In the genomic region with DNA sequence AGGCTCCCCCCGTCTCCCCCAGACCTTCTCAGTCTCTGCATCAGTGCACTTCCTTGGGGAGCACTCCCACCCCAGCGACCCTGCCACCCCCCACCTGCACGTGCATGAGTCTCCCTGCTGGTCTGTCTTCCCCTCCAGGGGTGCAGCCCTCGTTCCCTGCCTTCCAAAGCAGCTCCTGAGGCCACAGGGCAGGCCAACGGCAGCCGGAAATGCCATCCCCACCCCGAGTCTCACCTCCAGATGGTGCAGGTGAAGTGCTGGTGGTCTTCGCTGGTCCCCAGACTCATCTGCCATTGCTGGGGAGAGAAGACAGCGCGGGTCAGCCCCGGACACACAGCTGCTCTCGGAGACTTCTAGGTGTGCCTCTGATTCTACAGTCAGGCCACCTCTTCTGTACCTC, we compare ENCODE assay signal across 1 cellular context.
TF ChIP-seq lines count a peak whose summit lies in the region.

No MANE protein-coding gene starts in this region.

TF ChIP-seq in GM12878, 131 proteins besides CTCF, POLR2A, EP300 and RAD21:
- no peak for TF ChIP-seq EZH2 (IDR thresholded peaks at IDR 0.05; ENCODE audit: borderline replicate concordance, control insufficient read depth, low read depth, low read length)
- no peak for TF ChIP-seq YBX1 (IDR thresholded peaks at IDR 0.05)
- no peak for TF ChIP-seq WRNIP1 (IDR thresholded peaks at IDR 0.05; ENCODE audit: borderline replicate concordance, low read depth, low read length)
- TF ChIP-seq HDAC6 (IDR thresholded peaks at IDR 0.05; ENCODE audit: unreplicated experiment), result no peak
- TF ChIP-seq ZNF217 (IDR thresholded peaks at IDR 0.05), result no peak
- no peak for TF ChIP-seq STAT1 (conservative IDR thresholded peaks at IDR 0.05)
- TF ChIP-seq SUZ12 (IDR thresholded peaks at IDR 0.05; ENCODE audit: unreplicated experiment), result no peak
- TF ChIP-seq ZNF274 (IDR thresholded peaks at IDR 0.05; ENCODE audit: insufficient read depth, insufficient read length), result no peak
- no peak for TF ChIP-seq SRF (IDR thresholded peaks at IDR 0.05; ENCODE audit: low read depth in 2 of 2, low read length in 2 of 2)
- TF ChIP-seq SMAD1 (IDR thresholded peaks at IDR 0.05; ENCODE audit: low read depth, partially characterized antibody), result no peak
- TF ChIP-seq SPI1 (IDR thresholded peaks at IDR 0.05; ENCODE audit: borderline replicate concordance, insufficient read depth, low read depth, low read length), result no peak
- TF ChIP-seq TCF12 (IDR thresholded peaks at IDR 0.05; ENCODE audit: low read depth, low read length), result no peak
- no peak for TF ChIP-seq BHLHE40 (IDR thresholded peaks at IDR 0.05; ENCODE audit: borderline replicate concordance in 1 of 2, low read depth in 2 of 2, low read length in 1 of 2)
- TF ChIP-seq HCFC1 (IDR thresholded peaks at IDR 0.05; ENCODE audit: low read length), result no peak
- no peak for TF ChIP-seq SMAD5 (IDR thresholded peaks at IDR 0.05; ENCODE audit: low read depth)
- no peak for TF ChIP-seq TCF7 (IDR thresholded peaks at IDR 0.05; ENCODE audit: borderline replicate concordance)
- TF ChIP-seq FOS (IDR thresholded peaks at IDR 0.05; ENCODE audit: borderline replicate concordance, extremely low read depth, insufficient read length), result no peak
- TF ChIP-seq TBL1XR1 (IDR thresholded peaks at IDR 0.05; ENCODE audit: low read depth, low read length), result no peak
- TF ChIP-seq KDM1A (IDR thresholded peaks at IDR 0.05; ENCODE audit: borderline replicate concordance), result no peak
- TF ChIP-seq POLR2AphosphoS2 (IDR thresholded peaks at IDR 0.05; ENCODE audit: low read depth, low read length), result no peak
